ENCODE assay signal across 11 cellular contexts in the genomic region with DNA sequence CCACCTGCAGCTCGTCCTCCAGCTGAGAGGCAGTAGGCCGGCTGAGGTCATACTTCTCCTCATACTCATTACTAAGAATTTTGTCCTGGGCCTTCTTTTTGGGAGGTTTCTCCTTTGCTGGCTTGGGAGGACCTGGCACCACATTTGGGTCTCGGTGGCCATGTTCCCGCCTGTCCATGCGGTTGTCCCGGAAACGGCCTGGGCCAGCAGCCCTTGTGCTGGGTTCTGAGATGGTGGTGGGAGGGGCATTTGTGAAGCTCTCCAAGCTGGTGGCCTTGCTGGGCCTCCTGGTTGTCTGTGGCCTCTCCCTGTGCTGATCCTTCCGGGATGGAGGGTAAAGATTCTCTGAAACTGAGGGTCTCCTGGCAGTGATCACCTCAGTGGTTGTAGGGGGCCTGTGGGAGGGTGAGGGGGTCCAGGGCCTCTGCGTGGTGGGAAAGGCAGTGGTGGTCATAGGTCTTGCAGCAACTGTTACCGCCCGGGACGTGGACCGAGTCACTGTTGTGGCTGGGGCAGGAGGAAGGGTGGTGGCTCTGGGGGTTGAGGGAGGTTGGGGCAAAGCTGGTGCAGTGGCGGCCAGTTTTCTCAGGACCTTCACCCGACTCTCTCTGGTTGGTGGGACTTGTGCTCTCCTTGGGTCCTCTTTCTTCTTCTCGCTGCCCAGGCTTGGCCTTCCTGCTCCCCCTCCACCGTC. TPM values are rescaled to one million over a fixed set of nuclear protein-coding genes. Genes with fewer than 3 reads are reported as not detected.
DNase-seq lines count a peak whose midpoint lies in the region; ATAC-seq and TF ChIP-seq lines count a peak whose summit lies in the region.
"Had no signal": no experiment of that assay in that cellular context is flagged by ENCODE, and none has a peak within 500 bp of the region (broad histone marks: within the 10 kb centered on the region; RNA-seq: fewer than 3 reads in every experiment).

No MANE protein-coding gene starts in this region.

- H3K27me3 ChIP-seq in neural progenitor cell (no peaks in the 10 kb centered on the region), tibial artery (no peaks in the 10 kb centered on the region)

- H3K27ac ChIP-seq in neural progenitor cell (no peak overlapping the region), tibial artery (peak overlapping the region; percentile 65 to 87)

- peaks cover 42% of the 10 kb centered on the region for H3F3A ChIP-seq in neural progenitor cell (ENCODE audit: low read depth)

- DNase-seq in fibroblast of mammary gland (ENCODE audit: low read depth) (peak; percentile 66), neural progenitor cell (ENCODE audit: low spot score) (no peak), tibial artery (peak; percentile 56 to 84), dedifferentiated amniotic fluid mesenchymal stem cell (ENCODE audit: extremely low spot score) (no peak), midbrain (lab: John Stamatoyannopoulos, UW) (no peak)
- DNase-seq: amniotic stem cell; MM.1S; naive thymus-derived CD4-positive, alpha-beta T cell; NCI-H446 treated with DMSO at 0.1 percent for 48 hours had no signal

- no peaks in the 10 kb centered on the region for H3K36me3 ChIP-seq in neural progenitor cell
- no peaks in the 10 kb centered on the region for H3K36me3 ChIP-seq in tibial artery

- peak overlapping the region; percentile 10 for H3K4me3 Mint-ChIP-seq in neural progenitor cell
- H3K4me3 Mint-ChIP-seq: naive thymus-derived CD4-positive, alpha-beta T cell had no signal

- intact Hi-C loops in tibial artery (cut with DNase I; ENCODE audit: low total_unique reads), result no loop called here

- no peaks in the 10 kb centered on the region for H3K79me2 ChIP-seq in neural progenitor cell (ENCODE audit: low read depth)

- H3K36me3 Mint-ChIP-seq in neural progenitor cell, result peaks cover 32% of the 10 kb centered on the region
- H3K36me3 Mint-ChIP-seq: naive thymus-derived CD4-positive, alpha-beta T cell had no signal

- TF ChIP-seq CTCF in WI38 (IDR thresholded peaks at IDR 0.05; ENCODE audit: low read depth, low read length) (no peak), fibroblast of mammary gland (conservative IDR thresholded peaks at IDR 0.05; ENCODE audit: control insufficient read depth, insufficient read depth, low read depth, low read length) (no peak), neural progenitor cell (IDR thresholded peaks at IDR 0.05) (no peak), tibial artery (IDR thresholded peaks at IDR 0.05) (no peak)

- H3K4me3 ChIP-seq in WI38 (ENCODE audit: low read depth, low read length), result peak overlapping the region; percentile 79
- peak overlapping the region; percentile 86 for H3K4me3 ChIP-seq in fibroblast of mammary gland (ENCODE audit: control insufficient read depth, low read depth, low read length)
- H3K4me3 ChIP-seq in neural progenitor cell, result no peak overlapping the region
- peak overlapping the region; percentile 28 to 52 for H3K4me3 ChIP-seq in tibial artery

- no peak overlapping the region for H2AFZ ChIP-seq in neural progenitor cell (replicated peaks)

- H3K27ac Mint-ChIP-seq in neural progenitor cell, result no peak overlapping the region
- H3K27ac Mint-ChIP-seq: naive thymus-derived CD4-positive, alpha-beta T cell had no signal

- H3K4me1 ChIP-seq in neural progenitor cell (peaks cover 62% of the 10 kb centered on the region), tibial artery (peaks cover 0 to 89% (median 57%) of the 10 kb centered on the region in 4 donors)

- no peaks in the 10 kb centered on the region for H3K9me3 ChIP-seq in neural progenitor cell (ENCODE audit: low read depth)
- no peaks in the 10 kb centered on the region for H3K9me3 ChIP-seq in tibial artery

- no peak overlapping the region for H3K9ac ChIP-seq in neural progenitor cell

- H3K4me2 ChIP-seq in neural progenitor cell, result no peak overlapping the region

- peaks cover 38% of the 10 kb centered on the region for H3K4me1 Mint-ChIP-seq in neural progenitor cell

- H3K27me3 Mint-ChIP-seq in neural progenitor cell (ENCODE audit: insufficient read depth, low read depth), result peaks cover 3% of the 10 kb centered on the region

- no peak for ATAC-seq in HG03457 (IDR thresholded peaks at IDR 0.05; ENCODE audit: unreplicated experiment)
- ATAC-seq: naive thymus-derived CD4-positive, alpha-beta T cell had no signal

- H3K9me3 Mint-ChIP-seq in neural progenitor cell, result peaks cover 19% of the 10 kb centered on the region
- H3K9me3 Mint-ChIP-seq: naive thymus-derived CD4-positive, alpha-beta T cell had no signal

- no peaks in the 10 kb centered on the region for H4K20me1 ChIP-seq in neural progenitor cell (ENCODE audit: low read depth)

RNA-seq across cellular contexts. Expression of gene CCDC80, which starts 2.5 kb away (rescaled TPM):
- total RNA-seq in neural progenitor cell (ENCODE audit: low replicate concordance), result 14.7 and 21.5 TPM in 2 replicates

Comparison
In these comparisons a context has a peak if more than half of its experiments do, and no peak if none do; other contexts are left out.
1. DNase-seq: peak in fibroblast of mammary gland (single experiment) and tibial artery (2 of 2); none in neural progenitor cell (single experiment), dedifferentiated amniotic fluid mesenchymal stem cell (single experiment) and midbrain (single experiment).